In genomic region chr20:18057994-18058349, GRCh38 we compare ENCODE assay signal across 1 cellular context.
TF ChIP-seq lines count a peak whose summit lies in the region.

No MANE protein-coding gene starts in this region.

TF ChIP-seq in HepG2, 621 proteins besides CTCF, POLR2A, EP300 and RAD21 (continued from another document):
- peak; percentile 53 for TF ChIP-seq SRSF1 (optimal IDR thresholded peaks at IDR 0.05; ENCODE audit: low read depth, low read length)
